In the genomic region with DNA sequence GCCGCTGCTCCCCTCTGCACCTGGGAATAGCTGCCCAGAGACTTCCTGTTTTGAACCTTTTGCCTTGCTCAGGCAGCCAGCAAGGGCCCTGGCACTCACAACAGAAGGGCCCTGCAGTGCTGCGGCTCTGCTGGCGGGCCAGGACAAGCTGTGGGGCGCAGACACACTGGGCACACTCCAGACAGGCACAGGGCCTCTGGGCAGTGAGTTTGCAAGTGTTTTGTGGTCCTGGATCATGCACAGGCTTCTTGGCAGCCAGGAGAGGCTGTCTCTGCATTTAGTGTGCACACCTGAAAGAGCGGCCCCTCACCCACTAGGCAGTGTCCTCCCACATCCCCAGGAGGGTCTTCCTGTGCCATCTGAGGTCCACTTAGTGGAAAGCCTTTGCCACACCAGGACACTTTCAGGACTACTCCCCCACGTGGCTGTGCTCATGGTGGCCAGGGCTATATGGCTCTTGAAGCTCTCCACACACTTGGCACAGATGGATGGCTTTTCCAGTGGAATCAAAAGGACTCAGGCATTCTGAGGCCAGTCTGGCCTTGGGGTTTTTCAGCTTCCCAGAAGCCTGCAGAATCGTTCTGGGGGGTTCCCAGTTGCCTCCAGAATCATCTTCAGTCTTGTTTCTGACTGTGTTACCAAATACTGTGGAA, we compare ENCODE assay signal across 21 cellular contexts. TPM values are rescaled to one million over a fixed set of nuclear protein-coding genes. Genes with fewer than 3 reads are reported as not detected.
DNase-seq lines count a peak whose midpoint lies in the region; ATAC-seq, FAIRE-seq and TF ChIP-seq lines count a peak whose summit lies in the region.
"Had no signal": no experiment of that assay in that cellular context is flagged by ENCODE, and none has a peak within 500 bp of the region (broad histone marks: within the 10 kb centered on the region; RNA-seq: fewer than 3 reads in every experiment).

No MANE protein-coding gene starts in this region.

- FAIRE-seq in GM12891 (lab: Jason Lieb, UNC), result peak; percentile 58
- no peak for FAIRE-seq in GM19239 (lab: Jason Lieb, UNC)
- FAIRE-seq: endothelial cell of umbilical vein, frontal cortex, TTC549 had no signal

- peak overlapping the region; percentile 83 for H3K27ac Mint-ChIP-seq in activated CD4-positive, alpha-beta T cell treated with anti-CD3 and anti-CD28 coated beads for 36 hours
- H3K27ac Mint-ChIP-seq in activated naive CD8-positive, alpha-beta T cell, result peak overlapping the region; percentile 97
- H3K27ac Mint-ChIP-seq in naive thymus-derived CD4-positive, alpha-beta T cell, result peak overlapping the region; percentile 85 to 99 (median 97)

- H3K27me3 Mint-ChIP-seq in activated CD4-positive, alpha-beta T cell treated with anti-CD3 and anti-CD28 coated beads for 36 hours, result no peaks in the 10 kb centered on the region
- H3K27me3 Mint-ChIP-seq in activated naive CD8-positive, alpha-beta T cell, result no peaks in the 10 kb centered on the region
- H3K27me3 Mint-ChIP-seq in naive thymus-derived CD4-positive, alpha-beta T cell, result no peaks in the 10 kb centered on the region

- no peak for ATAC-seq in activated CD4-positive, alpha-beta T cell treated with anti-CD3 and anti-CD28 coated beads for 36 hours
- no peak for ATAC-seq in naive thymus-derived CD4-positive, alpha-beta T cell
- no peak for ATAC-seq in GM18511 (IDR thresholded peaks at IDR 0.05; ENCODE audit: unreplicated experiment)

- H3K4me3 ChIP-seq in naive thymus-derived CD4-positive, alpha-beta T cell (ENCODE audit: low read length), result peak overlapping the region; percentile 42
- H3K4me3 ChIP-seq: adrenal gland, lung, right atrium auricular region, SJCRH30, tibial nerve had no signal

- no peaks in the 10 kb centered on the region for H3K9me3 Mint-ChIP-seq in activated CD4-positive, alpha-beta T cell treated with anti-CD3 and anti-CD28 coated beads for 36 hours (ENCODE audit: low read depth)
- H3K9me3 Mint-ChIP-seq in activated naive CD8-positive, alpha-beta T cell (ENCODE audit: low read depth), result no peaks in the 10 kb centered on the region
- no peaks in the 10 kb centered on the region for H3K9me3 Mint-ChIP-seq in naive thymus-derived CD4-positive, alpha-beta T cell
- H3K9me3 Mint-ChIP-seq: neural crest cell had no signal

- no peaks in the 10 kb centered on the region for H3K36me3 ChIP-seq in naive thymus-derived CD4-positive, alpha-beta T cell (ENCODE audit: control insufficient read depth in 2 of 3, insufficient read depth in 3 of 3, low read length in 3 of 3)
- H3K36me3 ChIP-seq: SJCRH30 had no signal

- CTCF ChIA-PET in activated CD4-positive, alpha-beta T cell treated with anti-CD3 and anti-CD28 coated beads for 36 hours (lab: Charles Lee), result interaction anchor here (0.6 to 3.3 kb wide), 4 partner anchors 8 to 313 kb away, joined by 3 to 26 read pairs (median 5); no protein-coding TSS in a partner anchor
- CTCF ChIA-PET in naive thymus-derived CD4-positive, alpha-beta T cell (lab: Charles Lee), result interaction anchor here (0.6 to 4.2 kb wide), 4 partner anchors 14 to 852 kb away, joined by 3 to 32 read pairs (median 5); partner anchors contain the start of gene ZNF862

- H3K27me3 ChIP-seq in naive thymus-derived CD4-positive, alpha-beta T cell (ENCODE audit: control insufficient read depth in 2 of 2, insufficient read depth in 2 of 2, low read length in 2 of 2), result no peaks in the 10 kb centered on the region
- H3K27me3 ChIP-seq: adrenal gland, right atrium auricular region, SJCRH30, tibial nerve had no signal

- no peaks in the 10 kb centered on the region for H3K9me3 ChIP-seq in naive thymus-derived CD4-positive, alpha-beta T cell (ENCODE audit: control insufficient read depth in 2 of 3, low read length in 3 of 3)
- H3K9me3 ChIP-seq: adrenal gland, right atrium auricular region, SJCRH30, tibial nerve had no signal

- H3K36me3 Mint-ChIP-seq in activated CD4-positive, alpha-beta T cell treated with anti-CD3 and anti-CD28 coated beads for 36 hours (ENCODE audit: low read depth), result peaks cover 20% of the 10 kb centered on the region
- H3K36me3 Mint-ChIP-seq in activated naive CD8-positive, alpha-beta T cell, result no peaks in the 10 kb centered on the region
- H3K36me3 Mint-ChIP-seq in naive thymus-derived CD4-positive, alpha-beta T cell, result peaks cover 0 to 26% (median 0%) of the 10 kb centered on the region in 5 donors

- H3K4me1 ChIP-seq in naive thymus-derived CD4-positive, alpha-beta T cell (ENCODE audit: control insufficient read depth in 2 of 2, insufficient read depth in 2 of 2, low read length in 2 of 2), result peaks cover 92 to 93% of the 10 kb centered on the region in 2 donors
- H3K4me1 ChIP-seq: SJCRH30 had no signal

- H3K27ac ChIP-seq in naive thymus-derived CD4-positive, alpha-beta T cell (ENCODE audit: low read depth, low read length), result peak overlapping the region; percentile 88
- H3K27ac ChIP-seq: right atrium auricular region, SJCRH30, tibial nerve had no signal

- TF ChIP-seq POLR2A in GM12891 (IDR thresholded peaks at IDR 0.05; ENCODE audit: low read depth, low read length), result no peak

- H3K4me1 Mint-ChIP-seq in activated CD4-positive, alpha-beta T cell treated with anti-CD3 and anti-CD28 coated beads for 36 hours, result peaks cover 85% of the 10 kb centered on the region
- H3K4me1 Mint-ChIP-seq in activated naive CD8-positive, alpha-beta T cell (ENCODE audit: low read depth), result peaks cover 88% of the 10 kb centered on the region
- H3K4me1 Mint-ChIP-seq in naive thymus-derived CD4-positive, alpha-beta T cell, result peaks cover 56 to 94% (median 88%) of the 10 kb centered on the region in 7 donors

- DNase-seq in activated CD4-positive, alpha-beta T cell treated with anti-CD3 and anti-CD28 coated beads for 36 hours, result no peak
- no peak for DNase-seq in activated CD4-positive, alpha-beta T cell treated with anti-CD3 and anti-CD28 coated beads, Interleukin-2, amount 50 U/mL, for 4 hours
- no peak for DNase-seq in GM12891 (ENCODE audit: insufficient read length, low spot score)
- DNase-seq in naive thymus-derived CD4-positive, alpha-beta T cell, result peak in 1 of 9 donors; percentile 19
- DNase-seq in GM19239 (ENCODE audit: insufficient read length, low spot score), result no peak
- DNase-seq in NCI-H2196 (lab: John Stamatoyannopoulos, UW; ENCODE audit: unreplicated experiment), result no peak
- DNase-seq: cerebellar nuclear complex; GF-D8; NCI-H2227 treated with DMSO at 0.1 percent for 48 hours; SJCRH30; stimulated activated CD4-positive, alpha-beta T cell treated with anti-CD3 and anti-CD28 coated beads, Interleukin-1b, Interleukin-23, amount 100 ng/mL, for 48 hours had no signal

- intact Hi-C loops in activated CD4-positive, alpha-beta T cell treated with anti-CD3 and anti-CD28 coated beads for 36 hours (cut with DNase I, micrococcal nuclease), result no loop called here
- intact Hi-C loops in naive thymus-derived CD4-positive, alpha-beta T cell (cut with micrococcal nuclease), result loop anchor here in 1 of 2 donors (5.0 to 10.0 kb wide), 3 partner anchors 154 to 1214 kb away; partner anchors contain the start of genes FASTK, PDIA4 and TMUB1

- POLR2A ChIA-PET in activated CD4-positive, alpha-beta T cell treated with anti-CD3 and anti-CD28 coated beads for 36 hours (lab: Charles Lee), result interaction anchor here (1.0 kb wide), 1 partner anchor 31 kb away, joined by 3 read pairs; the partner anchor contains the start of gene ZNF862
- POLR2A ChIA-PET in naive thymus-derived CD4-positive, alpha-beta T cell (lab: Charles Lee), result interaction anchor here (1.1 to 6.6 kb wide), 9 partner anchors 9 to 30 kb away, joined by 4 to 81 read pairs (median 10); partner anchors contain the start of gene ZNF862

- H3K4me3 Mint-ChIP-seq in activated CD4-positive, alpha-beta T cell treated with anti-CD3 and anti-CD28 coated beads for 36 hours, result no peak overlapping the region
- peak overlapping the region; percentile 32 for H3K4me3 Mint-ChIP-seq in activated naive CD8-positive, alpha-beta T cell
- peak overlapping the region; percentile 56 to 94 (median 83) for H3K4me3 Mint-ChIP-seq in naive thymus-derived CD4-positive, alpha-beta T cell
- H3K4me3 Mint-ChIP-seq: neural crest cell had no signal

TF ChIP-seq in GM12891, 5 proteins besides CTCF, POLR2A, EP300 and RAD21:
- no peak for TF ChIP-seq POU2F2 (IDR thresholded peaks at IDR 0.05; ENCODE audit: low read depth, low read length)
- TF ChIP-seq POLR2AphosphoS5 (IDR thresholded peaks at IDR 0.05; ENCODE audit: low read depth, low read length), result no peak
- no peak for TF ChIP-seq TAF1 (IDR thresholded peaks at IDR 0.05; ENCODE audit: low read depth, low read length)
- peak; percentile 31; the same call in 1 of the 2 replicates for TF ChIP-seq SPI1 (IDR thresholded peaks at IDR 0.05; ENCODE audit: low read depth, low read length)

RNA-seq across cellular contexts. Expression of gene ATP6V0E2, which starts 5.0 kb away (rescaled TPM):
- 10 to 100 TPM; 33.9 to 41.3 TPM for total RNA-seq in activated CD4-positive, alpha-beta T cell treated with anti-CD3 and anti-CD28 coated beads for 36 hours
- 16.8 TPM for polyA plus RNA-seq in GM12891 (2012; ENCODE audit: low read depth, missing spikeins)
- total RNA-seq in naive thymus-derived CD4-positive, alpha-beta T cell, result 10 to 100 TPM; 32.7 to 84.0 (median 55.4) TPM
- polyA plus RNA-seq in naive thymus-derived CD4-positive, alpha-beta T cell, result 100 to 1,000 TPM; 199 to 240 TPM

RNA-seq across cellular contexts. Expression of gene ZNF862, which starts 30.6 kb away (rescaled TPM):
- 10 to 100 TPM; 17.6 to 18.3 TPM for total RNA-seq in activated CD4-positive, alpha-beta T cell treated with anti-CD3 and anti-CD28 coated beads for 36 hours
- polyA plus RNA-seq in GM12891 (2012; ENCODE audit: low read depth, missing spikeins), result 6.3 TPM
- total RNA-seq in naive thymus-derived CD4-positive, alpha-beta T cell, result 100 to 1,000 TPM in 2 of 5 experiments, 10 to 100 TPM in 3; 36.9 to 112 (median 41.8) TPM
- polyA plus RNA-seq in naive thymus-derived CD4-positive, alpha-beta T cell, result 10 to 100 TPM in 1 of 2 donors, 1 to 10 TPM in 1; 9.1 to 11.7 TPM
